In genomic region chr4:74202062-74202586, GRCh38 we compare ENCODE assay signal across 20 cellular contexts. TPM values are rescaled to one million over a fixed set of nuclear protein-coding genes. Genes with fewer than 3 reads are reported as not detected.
DNase-seq lines count a peak whose midpoint lies in the region; ATAC-seq, FAIRE-seq and TF ChIP-seq lines count a peak whose summit lies in the region.
"Had no signal": no experiment of that assay in that cellular context is flagged by ENCODE, and none has a peak within 500 bp of the region (broad histone marks: within the 10 kb centered on the region; RNA-seq: fewer than 3 reads in every experiment).

No MANE protein-coding gene starts in this region.

- no peaks in the 10 kb centered on the region for H3K36me3 Mint-ChIP-seq in WTC11
- peaks cover 3% of the 10 kb centered on the region for H3K36me3 Mint-ChIP-seq in activated CD8-positive, alpha-beta T cell treated with anti-CD3 and anti-CD28 coated beads for 36 hours (ENCODE audit: low read depth)

- FAIRE-seq in small intestine (lab: Jason Lieb, UNC), result no peak

- H3K9me3 Mint-ChIP-seq in WTC11, result no peaks in the 10 kb centered on the region
- H3K9me3 Mint-ChIP-seq in activated CD8-positive, alpha-beta T cell treated with anti-CD3 and anti-CD28 coated beads for 36 hours, result no peaks in the 10 kb centered on the region
- H3K9me3 Mint-ChIP-seq: IgD-negative memory B cell had no signal

- H3K9me3 ChIP-seq in HEK293 (ENCODE audit: control insufficient read depth, insufficient read depth, low read depth, low read length) (no peaks in the 10 kb centered on the region), small intestine (ENCODE audit: control insufficient read depth, low read depth) (no peaks in the 10 kb centered on the region)
- H3K9me3 ChIP-seq: ovary had no signal

- H3K27me3 ChIP-seq in small intestine (ENCODE audit: control insufficient read depth in 2 of 2, insufficient read depth in 2 of 2, low read length in 2 of 2), result no peaks in the 10 kb centered on the region
- H3K27me3 ChIP-seq: ovary had no signal

- intact Hi-C loops in left colon (cut with DNase I, micrococcal nuclease), result no loop called here
- intact Hi-C loops in activated CD8-positive, alpha-beta T cell treated with anti-CD3 and anti-CD28 coated beads for 36 hours (cut with micrococcal nuclease), result no loop called here

- no peaks in the 10 kb centered on the region for H3K27me3 Mint-ChIP-seq in WTC11 (ENCODE audit: low read depth)
- no peaks in the 10 kb centered on the region for H3K27me3 Mint-ChIP-seq in activated CD8-positive, alpha-beta T cell treated with anti-CD3 and anti-CD28 coated beads for 36 hours
- H3K27me3 Mint-ChIP-seq: activated naive CD8-positive, alpha-beta T cell; IgD-negative memory B cell; T-helper 17 cell had no signal

- POLR2A ChIA-PET in HEK293 (lab: Yijun Ruan, JAX), result no interaction called here
- POLR2A ChIA-PET in WTC11 (lab: Charles Lee), result interaction anchor here (0.7 kb wide), 1 partner anchor 107 kb away, joined by 4 read pairs; no protein-coding TSS in a partner anchor
- POLR2A ChIA-PET in activated CD8-positive, alpha-beta T cell treated with anti-CD3 and anti-CD28 coated beads for 36 hours (lab: Charles Lee), result no interaction called here

- H3K4me3 ChIP-seq in HEK293 (ENCODE audit: low read depth, low read length) (no peak overlapping the region), small intestine (ENCODE audit: low read depth in 1 of 2, low read length in 2 of 2) (no peak overlapping the region)
- H3K4me3 ChIP-seq: GM23248, ovary had no signal

- H3K27ac ChIP-seq in HEK293 (ENCODE audit: extremely low read depth, low read depth, low read length), result peak overlapping the region; percentile 43; the same call in 1 of the 2 replicates
- no peak overlapping the region for H3K27ac ChIP-seq in small intestine (ENCODE audit: low read depth in 1 of 2, low read length in 1 of 2)
- H3K27ac ChIP-seq: C4-2B, epithelial cell of prostate, GM23248, ovary had no signal

- H3K4me1 ChIP-seq in HEK293 (ENCODE audit: control insufficient read depth, insufficient read depth, low read length) (peaks cover 7% of the 10 kb centered on the region), small intestine (ENCODE audit: control insufficient read depth in 2 of 2, insufficient read depth in 1 of 2, low read depth in 1 of 2, low read length in 1 of 2) (peaks cover 0 to 8% of the 10 kb centered on the region in 2 donors)

- H3K4me1 Mint-ChIP-seq in WTC11, result peaks cover 4% of the 10 kb centered on the region
- H3K4me1 Mint-ChIP-seq in activated CD8-positive, alpha-beta T cell treated with anti-CD3 and anti-CD28 coated beads for 36 hours (ENCODE audit: low read depth), result peaks cover 7% of the 10 kb centered on the region

- H3K4me3 Mint-ChIP-seq in WTC11, result no peak overlapping the region
- no peak overlapping the region for H3K4me3 Mint-ChIP-seq in activated CD8-positive, alpha-beta T cell treated with anti-CD3 and anti-CD28 coated beads for 36 hours
- H3K4me3 Mint-ChIP-seq: activated naive CD8-positive, alpha-beta T cell; IgD-negative memory B cell; T-helper 17 cell had no signal

- H3K36me3 ChIP-seq in HEK293 (ENCODE audit: control insufficient read depth in 2 of 2, insufficient read depth in 1 of 2, low read length in 2 of 2) (no peaks in the 10 kb centered on the region), small intestine (ENCODE audit: control insufficient read depth in 2 of 2, insufficient read depth in 2 of 2, low read length in 2 of 2) (no peaks in the 10 kb centered on the region)
- H3K36me3 ChIP-seq: ovary had no signal

- ATAC-seq in WTC11 (no peak), left colon (peak; percentile 84), HG02938 (IDR thresholded peaks at IDR 0.05; ENCODE audit: unreplicated experiment) (no peak)
- ATAC-seq in activated CD8-positive, alpha-beta T cell treated with anti-CD3 and anti-CD28 coated beads for 36 hours, result no peak
- ATAC-seq: left ventricle myocardium superior, T-helper 17 cell had no signal

- no peak overlapping the region for H3K27ac Mint-ChIP-seq in WTC11
- H3K27ac Mint-ChIP-seq in activated CD8-positive, alpha-beta T cell treated with anti-CD3 and anti-CD28 coated beads for 36 hours, result no peak overlapping the region
- H3K27ac Mint-ChIP-seq: activated naive CD8-positive, alpha-beta T cell; IgD-negative memory B cell; T-helper 17 cell had no signal

- no peak for DNase-seq in WTC11 (ENCODE audit: low spot score)
- no peak for DNase-seq in left colon
- peak; percentile 58 for DNase-seq in small intestine
- no peak for DNase-seq in activated CD8-positive, alpha-beta T cell treated with anti-CD3 and anti-CD28 coated beads for 36 hours
- DNase-seq in NCI-H345 (lab: John Stamatoyannopoulos, UW), result no peak
- DNase-seq: DND-41; GM23248; left ventricle myocardium superior; NCI-H2029 treated with DMSO at 0.1 percent for 48 hours; NCI-H526; ovary; SIG-M5; stimulated activated CD4-positive, alpha-beta T cell treated with anti-CD3 and anti-CD28 coated beads, Interleukin-4, amount 100 ng/mL, for 1 hour; T-helper 17 cell had no signal

- CTCF ChIA-PET in HEK293 (lab: Yijun Ruan, JAX) (interaction anchor here (1.3 to 2.0 kb wide), 2 partner anchors 26 to 474 kb away, joined by 3 to 5 read pairs; no protein-coding TSS in a partner anchor), WTC11 (lab: Charles Lee) (interaction anchor here (0.6 to 0.7 kb wide), 2 partner anchors 27 to 756 kb away, joined by 3 read pairs; no protein-coding TSS in a partner anchor)
- CTCF ChIA-PET in activated CD8-positive, alpha-beta T cell treated with anti-CD3 and anti-CD28 coated beads for 36 hours (lab: Charles Lee), result interaction anchor here (0.6 to 1.5 kb wide), 2 partner anchors 12 to 13 kb away, joined by 3 to 4 read pairs; no protein-coding TSS in a partner anchor

- TF ChIP-seq CTCF in HEK293 (tag by site-specific recombination; IDR thresholded peaks at IDR 0.05) (no peak), WTC11 (IDR thresholded peaks at IDR 0.05) (no peak)
- no peak for TF ChIP-seq CTCF in activated CD8-positive, alpha-beta T cell treated with anti-CD3 and anti-CD28 coated beads for 36 hours (IDR thresholded peaks at IDR 0.05)

- 21 to 42% (median 36%) methylated on average over 5 of the region's 5 CpGs for WGBS in small intestine, 3 donors

TF ChIP-seq in HEK293, 187 proteins besides CTCF, POLR2A, EP300 and RAD21 (continues in another document):
- no peak for TF ChIP-seq ZNF391 (tag by site-specific recombination; IDR thresholded peaks at IDR 0.05; ENCODE audit: borderline replicate concordance, low read depth)
- TF ChIP-seq FEZF1 (tag by site-specific recombination; IDR thresholded peaks at IDR 0.05), result peak; percentile 91
- TF ChIP-seq SP7 (tag by site-specific recombination; IDR thresholded peaks at IDR 0.05), result peak; percentile 83
- peak; percentile 38; the same call in 1 of the 2 replicates for TF ChIP-seq ZNF596 (tag by site-specific recombination; IDR thresholded peaks at IDR 0.05)
- peak; percentile 80 for TF ChIP-seq GFI1B (tag by site-specific recombination; IDR thresholded peaks at IDR 0.05)
- peak; percentile 80 for TF ChIP-seq PRDM6 (tag by site-specific recombination; IDR thresholded peaks at IDR 0.05)
- TF ChIP-seq TCF7L2 (IDR thresholded peaks at IDR 0.05; ENCODE audit: borderline replicate concordance, low read depth, low read length), result peak; percentile 99
- TF ChIP-seq KLF10 (tag by site-specific recombination; IDR thresholded peaks at IDR 0.05), result peak; percentile 52
- peak; percentile 62; the same call in 1 of the 2 replicates for TF ChIP-seq ZIC2 (tag by site-specific recombination; IDR thresholded peaks at IDR 0.05)

TF ChIP-seq in WTC11, 78 proteins besides CTCF, POLR2A, EP300 and RAD21 (continues in another document):
- TF ChIP-seq IRF1 (CRISPR knock-in tag; IDR thresholded peaks at IDR 0.05), result no peak
- no peak for TF ChIP-seq ZNF532 (CRISPR knock-in tag; IDR thresholded peaks at IDR 0.05; ENCODE audit: borderline replicate concordance)
- TF ChIP-seq GABPB1 (CRISPR knock-in tag; IDR thresholded peaks at IDR 0.05), result peak; percentile 59; the same call in 1 of the 2 replicates

RNA-seq across cellular contexts. Expression of gene MTHFD2L, which starts 44.2 kb away (rescaled TPM):
- 9.4 to 10.6 TPM (median 10.5 TPM) in 3 replicates for total RNA-seq in WTC11 (2021)
- 1 to 10 TPM; 8.2 to 8.7 TPM for total RNA-seq in left colon
- polyA plus RNA-seq in small intestine, result 1 to 10 TPM; 4.1 to 6.7 (median 6.5) TPM
- 1 to 10 TPM; 7.3 to 8.1 TPM for total RNA-seq in activated CD8-positive, alpha-beta T cell treated with anti-CD3 and anti-CD28 coated beads for 36 hours
